14 cellular contexts compared by ENCODE assay signal in genomic region chr16:15775209-15775608, GRCh38.
DNase-seq lines count a peak whose midpoint lies in the region; ATAC-seq and TF ChIP-seq lines count a peak whose summit lies in the region.
"Had no signal": no experiment of that assay in that cellular context is flagged by ENCODE, and none has a peak within 500 bp of the region (broad histone marks: within the 10 kb centered on the region; RNA-seq: fewer than 3 reads in every experiment).

No MANE protein-coding gene starts in this region.

- no peak overlapping the region for H3K27ac ChIP-seq in GM23248
- peak overlapping the region; percentile 64 to 98 (median 81) for H3K27ac ChIP-seq in sigmoid colon
- H3K27ac ChIP-seq: cardiac muscle cell, suprapubic skin had no signal

- TF ChIP-seq EP300 in sigmoid colon (IDR thresholded peaks at IDR 0.05): no peak

- H3F3A ChIP-seq in GM23248 (ENCODE audit: insufficient read depth): no peaks in the 10 kb centered on the region

- H3K27me3 ChIP-seq in GM23248 (replicated peaks; ENCODE audit: insufficient read depth) (peaks cover 20% of the 10 kb centered on the region), sigmoid colon (no peaks in the 10 kb centered on the region)
- H3K27me3 ChIP-seq: suprapubic skin had no signal

- no peaks in the 10 kb centered on the region for H3K9me3 ChIP-seq in GM23248 (ENCODE audit: low read depth)
- H3K9me3 ChIP-seq in sigmoid colon: peaks cover 0 to 3% (median 0%) of the 10 kb centered on the region in 4 donors
- H3K9me3 ChIP-seq: suprapubic skin had no signal

- in situ Hi-C loops in GM23248 (cut with MboI) (loop anchor here (10.0 kb wide), 1 partner anchor 350 kb away; no protein-coding TSS in a partner anchor), astrocyte of the spinal cord (cut with HindIII; ENCODE audit: low sequenced_read_pairs) (no loop called here)

- no peaks in the 10 kb centered on the region for H3K9me2 ChIP-seq in GM23248 (ENCODE audit: insufficient read depth)

- no peak for ATAC-seq in GM21786 (IDR thresholded peaks at IDR 0.05; ENCODE audit: unreplicated experiment)

- no peak overlapping the region for H3K4me3 ChIP-seq in GM23248
- H3K4me3 ChIP-seq in LNCaP clone FGC (ENCODE audit: low read depth, low read length): no peak overlapping the region
- H3K4me3 ChIP-seq in astrocyte of the spinal cord (ENCODE audit: low read depth, low read length): no peak overlapping the region
- H3K4me3 ChIP-seq in sigmoid colon: no peak overlapping the region
- H3K4me3 ChIP-seq: cardiac muscle cell, suprapubic skin had no signal

- no peak overlapping the region for H2AFZ ChIP-seq in GM23248

- H3K36me3 ChIP-seq in GM23248 (ENCODE audit: low read depth) (no peaks in the 10 kb centered on the region), sigmoid colon (peaks cover 46 to 100% (median 71%) of the 10 kb centered on the region in 4 donors)
- H3K36me3 ChIP-seq: cardiac muscle cell, suprapubic skin had no signal

- TF ChIP-seq POLR2A in sigmoid colon (IDR thresholded peaks at IDR 0.05): no peak

- H3K4me1 ChIP-seq in GM23248 (ENCODE audit: insufficient read depth) (no peaks in the 10 kb centered on the region), sigmoid colon (peaks cover 0 to 99% (median 83%) of the 10 kb centered on the region in 4 donors)
- H3K4me1 ChIP-seq: suprapubic skin had no signal

- intact Hi-C loops in sigmoid colon (cut with DNase I): no loop called here

- no peak overlapping the region for H3K4me2 ChIP-seq in GM23248 (ENCODE audit: unreplicated experiment)

- H4K20me1 ChIP-seq in GM23248 (ENCODE audit: insufficient read depth): no peaks in the 10 kb centered on the region

- DNase-seq in GM23248 (peak; percentile 15), LNCaP clone FGC (ENCODE audit: low read depth) (peak; percentile 19), astrocyte of the spinal cord (ENCODE audit: low read depth, low spot score) (peak; percentile 17), sigmoid colon (no peak), amniotic stem cell (lab: John Stamatoyannopoulos, UW) (no peak), superior temporal gyrus (ENCODE audit: extremely low spot score) (no peak)
- DNase-seq: activated CD4-positive, alpha-beta T cell treated with anti-CD3 and anti-CD28 coated beads, Interleukin-2, amount 50 U/mL, for 48 hours; activated gamma-delta T cell; COR-L47; NCI-H1694 treated with DMSO at 0.1 percent for 48 hours; nucleus accumbens had no signal

- H3K9ac ChIP-seq in GM23248: no peak overlapping the region

- TF ChIP-seq CTCF in LNCaP clone FGC (IDR thresholded peaks at IDR 0.05; ENCODE audit: control insufficient read depth, extremely low read depth, insufficient read depth) (no peak), astrocyte of the spinal cord (IDR thresholded peaks at IDR 0.05; ENCODE audit: low read depth, low read length) (no peak), sigmoid colon (IDR thresholded peaks at IDR 0.05) (no peak)

- H3K79me2 ChIP-seq in GM23248 (ENCODE audit: insufficient read depth): no peaks in the 10 kb centered on the region

Comparison
In these comparisons a context has a peak if more than half of its experiments do, and no peak if none do; other contexts are left out.
1. DNase-seq: peak in GM23248 (single experiment), LNCaP clone FGC (single experiment) and astrocyte of the spinal cord (single experiment); none in sigmoid colon (single experiment), amniotic stem cell (single experiment) and superior temporal gyrus (single experiment).